In genomic region chrX:9604908-9605306, GRCh38 we compare ENCODE assay signal across 17 cellular contexts.
"Had no signal": no experiment of that assay in that cellular context is flagged by ENCODE, and none has a peak within 500 bp of the region (broad histone marks: within the 10 kb centered on the region; RNA-seq: fewer than 3 reads in every experiment).

No MANE protein-coding gene starts in this region.

- H3K9me3 ChIP-seq: esophagus squamous epithelium, heart left ventricle, prostate gland had no signal

- DNase-seq: activated CD4-positive, alpha-beta T cell treated with anti-CD3 and anti-CD28 coated beads for 36 hours; activated CD8-positive, alpha-beta memory T cell treated with anti-CD3 and anti-CD28 coated beads, Interleukin-2, amount 50 U/mL, for 48 hours; activated CD8-positive, alpha-beta T cell treated with anti-CD3 and anti-CD28 coated beads for 36 hours; activated naive CD4-positive, alpha-beta T cell treated with Interleukin-2 at 50 U/mL for 16 hours; activated naive CD8-positive, alpha-beta T cell treated with anti-CD3 and anti-CD28 coated beads, Interleukin-2, amount 50 U/mL, for 24 hours; esophagus squamous epithelium; foreskin keratinocyte; natural killer cell; stimulated activated CD4-positive, alpha-beta T cell treated with anti-CD3 and anti-CD28 coated beads, Interleukin-4, amount 100 ng/mL, for 4 hours; stimulated activated naive CD8-positive, alpha-beta T cell treated with anti-CD3 and anti-CD28 coated beads, Interleukin-15, amount 100 ng/mL, for 72 hours; T-helper 1 cell; WERI-Rb-1 had no signal

- H3K27me3 ChIP-seq: esophagus squamous epithelium, foreskin keratinocyte had no signal

- H3K4me3 ChIP-seq: esophagus squamous epithelium, lung, prostate gland, SK-N-MC, skin epidermis had no signal

- H3K36me3 ChIP-seq: esophagus squamous epithelium, heart left ventricle, prostate gland, WERI-Rb-1 had no signal

- ATAC-seq: activated CD4-positive, alpha-beta T cell treated with anti-CD3 and anti-CD28 coated beads for 36 hours; activated CD8-positive, alpha-beta T cell treated with anti-CD3 and anti-CD28 coated beads for 36 hours; activated naive CD8-positive, alpha-beta T cell treated with anti-CD3 and anti-CD28 coated beads, Interleukin-2, amount 50 U/mL, for 24 hours; foreskin keratinocyte; natural killer cell; stimulated activated naive CD8-positive, alpha-beta T cell treated with anti-CD3 and anti-CD28 coated beads, Interleukin-15, amount 100 ng/mL, for 72 hours had no signal

- H3K27ac ChIP-seq: foreskin keratinocyte, prostate gland, SK-N-MC, skin epidermis, WERI-Rb-1 had no signal

- H3K4me1 ChIP-seq: esophagus squamous epithelium, foreskin keratinocyte, prostate gland had no signal
